6 cellular contexts compared by ENCODE assay signal in genomic region chr11:57641426-57641825, GRCh38.
DNase-seq lines count a peak whose midpoint lies in the region; ATAC-seq and TF ChIP-seq lines count a peak whose summit lies in the region.

No MANE protein-coding gene starts in this region.

- H3K36me3 ChIP-seq in OCI-LY3 (replicated peaks; ENCODE audit: low read depth, low read length), result no peaks in the 10 kb centered on the region

- H3K4me2 ChIP-seq in OCI-LY3 (ENCODE audit: low read length), result peak overlapping the region; percentile 41

- no peak overlapping the region for H3K9ac ChIP-seq in OCI-LY3 (ENCODE audit: low read length)

- no peak overlapping the region for H2AFZ ChIP-seq in OCI-LY3 (ENCODE audit: low read depth, low read length)

- peak; percentile 43 for ATAC-seq in GM19351 (IDR thresholded peaks at IDR 0.05; ENCODE audit: unreplicated experiment)
- no peak for ATAC-seq in GM21717 (IDR thresholded peaks at IDR 0.05; ENCODE audit: unreplicated experiment)
- ATAC-seq in HG02588 (IDR thresholded peaks at IDR 0.05; ENCODE audit: unreplicated experiment), result no peak

- no peaks in the 10 kb centered on the region for H4K20me1 ChIP-seq in OCI-LY3 (ENCODE audit: insufficient read depth, low read length)

- no peak overlapping the region for H3K4me3 ChIP-seq in OCI-LY3 (ENCODE audit: low read length)

- H3K27me3 ChIP-seq in OCI-LY3 (ENCODE audit: low read depth, low read length), result peaks cover 7% of the 10 kb centered on the region; the same call in 1 of the 2 replicates

- no peaks in the 10 kb centered on the region for H3K79me2 ChIP-seq in OCI-LY3 (ENCODE audit: low read length)

- peaks cover 41% of the 10 kb centered on the region for H3K4me1 ChIP-seq in OCI-LY3 (ENCODE audit: low read length)

- DNase-seq in foreskin melanocyte, result peak; percentile 46

- peak; percentile 73 for TF ChIP-seq CTCF in 22Rv1 (IDR thresholded peaks at IDR 0.05)
- peak; percentile 87 for TF ChIP-seq CTCF in OCI-LY3 (IDR thresholded peaks at IDR 0.05; ENCODE audit: low read depth, low read length)

- no peak overlapping the region for H3K27ac ChIP-seq in 22Rv1
- H3K27ac ChIP-seq in OCI-LY3 (ENCODE audit: low read length), result no peak overlapping the region

- H3K9me3 ChIP-seq in OCI-LY3 (ENCODE audit: insufficient read depth, low read length), result no peaks in the 10 kb centered on the region
